In genomic region chr11:116225236-116225635, GRCh38 we compare ENCODE assay signal across 14 cellular contexts.
DNase-seq lines count a peak whose midpoint lies in the region; FAIRE-seq and TF ChIP-seq lines count a peak whose summit lies in the region.
"Had no signal": no experiment of that assay in that cellular context is flagged by ENCODE, and none has a peak within 500 bp of the region (broad histone marks: within the 10 kb centered on the region; RNA-seq: fewer than 3 reads in every experiment).

No MANE protein-coding gene starts in this region.

- H3K36me3 ChIP-seq in H1 (ENCODE audit: control insufficient read depth in 2 of 4, insufficient read depth in 4 of 4, low read length in 3 of 4) (no peaks in the 10 kb centered on the region), trophoblast cell (ENCODE audit: control insufficient read depth in 1 of 2, insufficient read depth in 2 of 2, low read length in 2 of 2) (no peaks in the 10 kb centered on the region), brain microvascular endothelial cell (replicated peaks) (no peaks in the 10 kb centered on the region), PC-9 (ENCODE audit: low read depth) (no peaks in the 10 kb centered on the region)

- H3K79me1 ChIP-seq in H1 (ENCODE audit: low read depth, low read length) = no peaks in the 10 kb centered on the region
- H3K79me1 ChIP-seq in trophoblast cell (ENCODE audit: low read length) = no peaks in the 10 kb centered on the region

- H2BK15ac ChIP-seq in H1 (ENCODE audit: low read length) = no peak overlapping the region

- H4K20me1 ChIP-seq in H1 (replicated peaks in 1 of 2; ENCODE audit: control insufficient read depth in 1 of 2, insufficient read depth in 2 of 2, low read length in 2 of 2) = peaks cover 0 to 8% of the 10 kb centered on the region in 2 experiments
- H4K20me1 ChIP-seq in PC-9 (ENCODE audit: insufficient read depth) = no peaks in the 10 kb centered on the region

- no TSS peak for BruUV-seq in PC-9 (replicated peaks; lab: Mats Ljungman, UMichigan)

- no peaks in the 10 kb centered on the region for H3K9me3 Mint-ChIP-seq in activated CD4-positive, alpha-beta memory T cell treated with anti-CD3 and anti-CD28 coated beads, Interleukin-2, amount 10 ng/mL, durations not matched to agents 7 days and 5 days
- H3K9me3 Mint-ChIP-seq: CD8-positive, alpha-beta T cell had no signal

- no peak overlapping the region for H2BK5ac ChIP-seq in H1 (ENCODE audit: low read depth, low read length)
- no peak overlapping the region for H2BK5ac ChIP-seq in trophoblast cell (ENCODE audit: low read depth, low read length, poor library complexity)

- H3K56ac ChIP-seq in H1 (replicated peaks; ENCODE audit: insufficient read length, low read depth, low read length) = no peak overlapping the region

- H3K4me3 ChIP-seq in H1 (ENCODE audit: extremely low read depth in 1 of 4, insufficient read depth in 2 of 4, low read depth in 3 of 4, low read length in 4 of 4) (no peak overlapping the region), trophoblast cell (ENCODE audit: low read depth, low read length) (no peak overlapping the region), brain microvascular endothelial cell (ENCODE audit: low read depth, low read length) (no peak overlapping the region), PC-9 (no peak overlapping the region)

- no peaks in the 10 kb centered on the region for H3K9me3 ChIP-seq in H1 (ENCODE audit: insufficient read depth in 2 of 2, low read depth in 1 of 2, low read length in 1 of 2)
- peaks cover 2% of the 10 kb centered on the region for H3K9me3 ChIP-seq in trophoblast cell (ENCODE audit: insufficient read depth, low read depth, low read length)
- H3K9me3 ChIP-seq in PC-9 (ENCODE audit: insufficient read depth, low read depth) = no peaks in the 10 kb centered on the region

- H4K8ac ChIP-seq in H1 (ENCODE audit: extremely low read depth, insufficient read depth, low read length) (no peak overlapping the region; the same call in 1 of the 2 replicates), trophoblast cell (ENCODE audit: low read depth, low read length) (no peak overlapping the region)

- H4K5ac ChIP-seq in H1 (ENCODE audit: insufficient read length, low read depth, low read length) = no peak overlapping the region

- H3K9ac ChIP-seq in H1 (replicated peaks in 1 of 4; ENCODE audit: extremely low read depth in 1 of 4, low read depth in 3 of 4, low read length in 3 of 4) (no peak overlapping the region), trophoblast cell (ENCODE audit: low read length) (peak overlapping the region; percentile 44)
- H3K9ac ChIP-seq: KMS-11 had no signal

- in situ Hi-C loops in brain microvascular endothelial cell (cut with HindIII; ENCODE audit: low pct_ligation_motif_present, low sequenced_read_pairs) = no loop called here

- intact Hi-C loops in PC-9 (cut with micrococcal nuclease; ENCODE audit: unreplicated experiment) = no loop called here

- no peak overlapping the region for H2BK20ac ChIP-seq in H1 (ENCODE audit: low read length)

- TF ChIP-seq CTCF in H1 (IDR thresholded peaks at IDR 0.05; ENCODE audit: control extremely low read depth in 1 of 3, insufficient read depth in 1 of 3, low read depth in 1 of 3, low read length in 3 of 3) (no peak), brain microvascular endothelial cell (IDR thresholded peaks at IDR 0.05; ENCODE audit: low read depth, low read length, missing control alignments) (no peak), PC-9 (conservative IDR thresholded peaks at IDR 0.05) (no peak)

- DNase-seq in DMS79 treated with DMSO at 0.1 percent for 48 hours (lab: John Stamatoyannopoulos, UW) (peak; percentile 34), NCI-H524 (lab: John Stamatoyannopoulos, UW) (peak; percentile 77 to 89), H1 (ENCODE audit: low read depth in 1 of 2, low spot score in 2 of 2) (no peak), trophoblast cell (no peak), brain microvascular endothelial cell (no peak), PC-9 (no peak)
- no peak for DNase-seq in activated CD4-positive, alpha-beta memory T cell treated with anti-CD3 and anti-CD28 coated beads, Interleukin-2, amount 10 ng/mL, durations not matched to agents 7 days and 5 days
- DNase-seq: CD8-positive, alpha-beta T cell; H7; NCI-H1930; NCI-H526 treated with DMSO at 0.1 percent for 48 hours; SW 1271 had no signal

- H3K27me3 Mint-ChIP-seq in activated CD4-positive, alpha-beta memory T cell treated with anti-CD3 and anti-CD28 coated beads, Interleukin-2, amount 10 ng/mL, durations not matched to agents 7 days and 5 days = no peaks in the 10 kb centered on the region

- H3K9me2 ChIP-seq in PC-9 (ENCODE audit: insufficient read depth) = no peaks in the 10 kb centered on the region

- POLR2A ChIA-PET in H1 (lab: Charles Lee; ENCODE audit: partially characterized antibody) (interaction anchor here (1.7 kb wide), 1 partner anchor 9 kb away, joined by 5 read pairs; no protein-coding TSS in a partner anchor), PC-9 (lab: Charles Lee; ENCODE audit: unreplicated experiment) (interaction anchor here (0.6 kb wide), 1 partner anchor 275 kb away, joined by 4 read pairs; no protein-coding TSS in a partner anchor)
- POLR2A ChIA-PET in activated CD4-positive, alpha-beta memory T cell treated with anti-CD3 and anti-CD28 coated beads, Interleukin-2, amount 10 ng/mL, durations not matched to agents 7 days and 5 days (lab: Charles Lee) = no interaction called here

- H3K27me3 ChIP-seq in H1 (replicated peaks in 1 of 4; ENCODE audit: control insufficient read depth in 3 of 4, extremely low read depth in 1 of 4, insufficient read depth in 3 of 4, low read length in 3 of 4) = no peaks in the 10 kb centered on the region; a peak in 1 of 7 replicates
- no peaks in the 10 kb centered on the region for H3K27me3 ChIP-seq in trophoblast cell (ENCODE audit: insufficient read depth, low read length)
- no peaks in the 10 kb centered on the region for H3K27me3 ChIP-seq in brain microvascular endothelial cell (replicated peaks)
- H3K27me3 ChIP-seq in PC-9 (ENCODE audit: insufficient read depth, low read depth) = peaks cover 47% of the 10 kb centered on the region

- H3K4me1 ChIP-seq in H1 (replicated peaks in 1 of 4; ENCODE audit: control insufficient read depth in 3 of 4, insufficient read depth in 4 of 4, low read length in 3 of 4) = peaks cover 5 to 11% (median 7%) of the 10 kb centered on the region in 4 experiments; a peak in 5 of 7 replicates
- H3K4me1 ChIP-seq in trophoblast cell (ENCODE audit: control insufficient read depth in 1 of 2, insufficient read depth in 2 of 2, low read length in 2 of 2) = no peaks in the 10 kb centered on the region
- no peaks in the 10 kb centered on the region for H3K4me1 ChIP-seq in PC-9 (replicated peaks; ENCODE audit: insufficient read depth)

- H4K91ac ChIP-seq in H1 (replicated peaks; ENCODE audit: insufficient read length, low read length) = no peak overlapping the region
- no peak overlapping the region for H4K91ac ChIP-seq in trophoblast cell (ENCODE audit: low read depth, low read length)

- CTCF ChIA-PET in H1 (lab: Charles Lee; ENCODE audit: partially characterized antibody) (interaction anchor here (0.6 to 16.0 kb wide), 20 partner anchors 9 to 274 kb away, joined by 3 to 162 read pairs (median 4); no protein-coding TSS in a partner anchor), PC-9 (lab: Charles Lee) (no interaction called here)
- CTCF ChIA-PET in activated CD4-positive, alpha-beta memory T cell treated with anti-CD3 and anti-CD28 coated beads, Interleukin-2, amount 10 ng/mL, durations not matched to agents 7 days and 5 days (lab: Charles Lee) = interaction anchor here (1.6 kb wide), 1 partner anchor 8 kb away, joined by 5 read pairs; no protein-coding TSS in a partner anchor

- FAIRE-seq in H1 (lab: Jason Lieb, UNC) = no peak
- FAIRE-seq: HepG2 had no signal

- no peak overlapping the region for H3K27ac Mint-ChIP-seq in activated CD4-positive, alpha-beta memory T cell treated with anti-CD3 and anti-CD28 coated beads, Interleukin-2, amount 10 ng/mL, durations not matched to agents 7 days and 5 days
- H3K27ac Mint-ChIP-seq: CD8-positive, alpha-beta T cell had no signal

- no peak overlapping the region for H2AK5ac ChIP-seq in H1 (ENCODE audit: low read depth, low read length)
- H2AK5ac ChIP-seq in trophoblast cell (ENCODE audit: low read length) = no peak overlapping the region

- no peaks in the 10 kb centered on the region for H3F3A ChIP-seq in PC-9 (ENCODE audit: insufficient read depth, low read depth)

- no peak for TF ChIP-seq EP300 in H1 (IDR thresholded peaks at IDR 0.05; ENCODE audit: borderline replicate concordance in 1 of 2, low read depth in 2 of 2, low read length in 2 of 2)

- H4K12ac ChIP-seq in trophoblast cell (ENCODE audit: low read depth, low read length) = no peak overlapping the region

- no peak overlapping the region for H3K4me3 Mint-ChIP-seq in activated CD4-positive, alpha-beta memory T cell treated with anti-CD3 and anti-CD28 coated beads, Interleukin-2, amount 10 ng/mL, durations not matched to agents 7 days and 5 days
- H3K4me3 Mint-ChIP-seq: CD8-positive, alpha-beta T cell had no signal

- H3K23me2 ChIP-seq in H1 (ENCODE audit: low read depth, low read length) = no peaks in the 10 kb centered on the region

- 74% methylated on average over 6 of the region's 6 CpGs; no CpG with 5 or more reads in 1 of the 2 experiments for WGBS in H1 (ENCODE audit: extremely low coverage in 1 of 2, insufficient coverage in 1 of 2, insufficient read length in 1 of 2, insufficient replicate concordance in 2 of 2, low coverage in 1 of 2, low lambda C conversion rate in 2 of 2, missing lambda C conversion rate in 1 of 2), 2 experiments
- no CpG with 5 or more reads among the region's 6 CpGs for WGBS in trophoblast cell (ENCODE audit: extremely low coverage, insufficient coverage, insufficient read length)

- H3K23ac ChIP-seq in H1 (ENCODE audit: insufficient read length) = no peak overlapping the region
- H3K23ac ChIP-seq in trophoblast cell (ENCODE audit: low read length) = no peak overlapping the region

- H3K18ac ChIP-seq in H1 (ENCODE audit: extremely low read depth, low read length) (no peak overlapping the region), trophoblast cell (ENCODE audit: low read length) (no peak overlapping the region)

- H3K27ac ChIP-seq in H1 (ENCODE audit: low read depth, low read length) (no peak overlapping the region), trophoblast cell (ENCODE audit: low read depth, low read length) (no peak overlapping the region), brain microvascular endothelial cell (no peak overlapping the region), PC-9 (no peak overlapping the region)
- H3K27ac ChIP-seq: KMS-11 had no signal

- H2BK120ac ChIP-seq in H1 (replicated peaks; ENCODE audit: low read depth, low read length) (no peak overlapping the region), trophoblast cell (ENCODE audit: insufficient read depth, low read length, poor library complexity) (no peak overlapping the region)

- no peaks in the 10 kb centered on the region for H3K4me1 Mint-ChIP-seq in activated CD4-positive, alpha-beta memory T cell treated with anti-CD3 and anti-CD28 coated beads, Interleukin-2, amount 10 ng/mL, durations not matched to agents 7 days and 5 days

- TF ChIP-seq POLR2A in H1 (IDR thresholded peaks at IDR 0.05; ENCODE audit: control extremely low read depth in 1 of 2, low read depth in 2 of 2, low read length in 2 of 2) = no peak

- no peaks in the 10 kb centered on the region for H3K79me2 ChIP-seq in H1 (ENCODE audit: control insufficient read depth in 1 of 2, insufficient read depth in 2 of 2, low read length in 2 of 2)
- no peaks in the 10 kb centered on the region for H3K79me2 ChIP-seq in trophoblast cell (ENCODE audit: control insufficient read depth, insufficient read depth, low read length, poor library complexity)
- H3K79me2 ChIP-seq in PC-9 (ENCODE audit: low read depth) = no peaks in the 10 kb centered on the region

- H2AFZ ChIP-seq in H1 (ENCODE audit: low read length) (no peak overlapping the region), trophoblast cell (ENCODE audit: insufficient read depth, low read length, poor library complexity) (no peak overlapping the region), PC-9 (no peak overlapping the region)

- H3K14ac ChIP-seq in H1 (ENCODE audit: insufficient read length) (no peak overlapping the region), trophoblast cell (ENCODE audit: low read length) (no peak overlapping the region)

- H3K36me3 Mint-ChIP-seq in activated CD4-positive, alpha-beta memory T cell treated with anti-CD3 and anti-CD28 coated beads, Interleukin-2, amount 10 ng/mL, durations not matched to agents 7 days and 5 days (ENCODE audit: low read depth) = no peaks in the 10 kb centered on the region
- H3K36me3 Mint-ChIP-seq: CD8-positive, alpha-beta T cell had no signal

- H3K4me2 ChIP-seq in H1 (ENCODE audit: insufficient read depth in 1 of 2, low read depth in 2 of 2, low read length in 2 of 2) (peak overlapping the region in 1 of 2 experiments; percentile 9; a peak in 1 of 4 replicates), trophoblast cell (ENCODE audit: low read length) (no peak overlapping the region), PC-9 (no peak overlapping the region)
- H3K4me2 ChIP-seq: KMS-11 had no signal

- H2BK12ac ChIP-seq in H1 (ENCODE audit: low read depth, low read length) (0 out of 2 replicates have a peak overlapping the region, but pooled peaks have one; percentile 33), trophoblast cell (ENCODE audit: low read length) (no peak overlapping the region)

- H3K4ac ChIP-seq in H1 (replicated peaks; ENCODE audit: insufficient read length, low read depth, low read length) (no peak overlapping the region), trophoblast cell (ENCODE audit: low read depth, low read length) (no peak overlapping the region)

- TF ChIP-seq RAD21 in H1 (IDR thresholded peaks at IDR 0.05 in 1 of 2, conservative IDR thresholded peaks at IDR 0.05 in 1 of 2; ENCODE audit: low read depth in 2 of 2, low read length in 2 of 2) = no peak

Comparison
In these comparisons a context has a peak if more than half of its experiments do, and no peak if none do; other contexts are left out.
1. DNase-seq: peak in DMS79 treated with DMSO at 0.1 percent for 48 hours (single experiment) and NCI-H524 (2 of 2); none in H1 (0 of 2), trophoblast cell (0 of 2), brain microvascular endothelial cell (single experiment), PC-9 (0 of 2) and activated CD4-positive, alpha-beta memory T cell treated with anti-CD3 and anti-CD28 coated beads, Interleukin-2, amount 10 ng/mL, durations not matched to agents 7 days and 5 days (single experiment).